ENCODE assay signal across 32 cellular contexts in genomic region chr16:9014389-9014788, GRCh38. TPM values are rescaled to one million over a fixed set of nuclear protein-coding genes. Genes with fewer than 3 reads are reported as not detected.
A peak's percentile ranks its signal among the peaks of the same experiment; 100 is the strongest.
DNase-seq lines count a peak whose midpoint lies in the region; ATAC-seq, FAIRE-seq and TF ChIP-seq lines count a peak whose summit lies in the region.
"Had no signal": no experiment of that assay in that cellular context is flagged by ENCODE, and none has a peak within 500 bp of the region (broad histone marks: within the 10 kb centered on the region; RNA-seq: fewer than 3 reads in every experiment).

No MANE protein-coding gene starts in this region.

- H3K36me3 ChIP-seq in HepG2 (replicated peaks in 1 of 2; ENCODE audit: control insufficient read depth in 1 of 2, insufficient read depth in 2 of 2, low read length in 2 of 2) (no peaks in the 10 kb centered on the region), right lobe of liver (no peaks in the 10 kb centered on the region), BLaER1 (0 out of 2 replicates have a peak, but pooled peaks cover 7% of the 10 kb centered on the region), K562 (ENCODE audit: control insufficient read depth, insufficient read depth, low read length) (no peaks in the 10 kb centered on the region), SK-N-SH (replicated peaks in 1 of 2; ENCODE audit: control insufficient read depth in 1 of 2, insufficient read depth in 2 of 2, low read length in 1 of 2) (no peaks in the 10 kb centered on the region)
- H3K36me3 ChIP-seq: BE2C; BLaER1 treated with 17β-estradiol and CSF1 and Interleukin-3, amounts not matched to agents 10 nM and 100 nM had no signal

- WGBS in HepG2 (ENCODE audit: low lambda C conversion rate), result 80% methylated on average over 1 of the region's 1 CpG
- 93% methylated on average over 1 of the region's 1 CpG for WGBS in right lobe of liver (ENCODE audit: insufficient coverage, low coverage, low lambda C conversion rate, missing lambda C conversion rate)
- WGBS in K562 (ENCODE audit: insufficient coverage, low coverage, missing lambda C conversion rate), result 16% methylated on average over 1 of the region's 1 CpG
- 76% methylated on average over 1 of the region's 1 CpG for WGBS in SK-N-SH (ENCODE audit: low lambda C conversion rate)

- H3K9me2 ChIP-seq in SK-N-SH, result no peaks in the 10 kb centered on the region

- H3K9me3 ChIP-seq in HepG2 (ENCODE audit: low read length) (peaks cover 12% of the 10 kb centered on the region), right lobe of liver (no peaks in the 10 kb centered on the region), BLaER1 (peaks cover 31% of the 10 kb centered on the region), K562 (replicated peaks; ENCODE audit: control insufficient read depth, insufficient read depth, low read depth, low read length) (peaks cover 8% of the 10 kb centered on the region), SK-N-SH (peaks cover 3% of the 10 kb centered on the region; the same call in 1 of the 2 replicates)
- H3K9me3 ChIP-seq: BE2C, Caco-2 had no signal

- H3K4me2 ChIP-seq in HepG2 (ENCODE audit: low read depth, low read length) (no peak overlapping the region), BLaER1 (no peak overlapping the region), K562 (ENCODE audit: insufficient read depth, low read length) (no peak overlapping the region), SK-N-SH (no peak overlapping the region)
- H3K4me2 ChIP-seq: A549; BLaER1 treated with 17β-estradiol and CSF1 and Interleukin-3, amounts not matched to agents 10 nM and 100 nM had no signal

- intact Hi-C loops in HepG2 (cut with micrococcal nuclease; ENCODE audit: unreplicated experiment), result no loop called here
- intact Hi-C loops in right lobe of liver (cut with DNase I), result no loop called here
- intact Hi-C loops in K562 (cut with micrococcal nuclease), result no loop called here

- DNase-seq in HepG2 (ENCODE audit: low spot score), result no peak
- DNase-seq in right lobe of liver, result no peak
- no peak for DNase-seq in K562 (ENCODE audit: extremely low read depth in 1 of 4, low spot score in 3 of 4)
- no peak for DNase-seq in putamen (ENCODE audit: low spot score)
- DNase-seq in SK-N-SH, result no peak
- DNase-seq: 8988T; ACHN; AML-193; BE2C; C1 segment of cervical spinal cord; Caco-2; Calu3; CD4-positive, alpha-beta memory T cell; CD4-positive, alpha-beta T cell; CD4-positive, CD25-positive, alpha-beta regulatory T cell; CD8-positive, alpha-beta memory T cell; CD8-positive, alpha-beta T cell; COR-L47; DMS 273 treated with DMSO at 0.1 percent for 48 hours; DMS153; DMS53; DMS79; DMS79 treated with DMSO at 0.1 percent for 48 hours; DND-41; EL had no signal

- FAIRE-seq in HepG2 (lab: Jason Lieb, UNC) (no peak), K562 (lab: Jason Lieb, UNC) (no peak)
- FAIRE-seq: A204.1, A549, D721Med had no signal

- H4K20me1 ChIP-seq in HepG2 (ENCODE audit: insufficient read depth, low read length), result no peaks in the 10 kb centered on the region
- H4K20me1 ChIP-seq in BLaER1, result no peaks in the 10 kb centered on the region
- no peaks in the 10 kb centered on the region for H4K20me1 ChIP-seq in K562 (replicated peaks; ENCODE audit: control insufficient read depth, insufficient read depth, low read length)
- H4K20me1 ChIP-seq in SK-N-SH (ENCODE audit: insufficient read depth), result no peaks in the 10 kb centered on the region
- H4K20me1 ChIP-seq: BLaER1 treated with 17β-estradiol and CSF1 and Interleukin-3, amounts not matched to agents 10 nM and 100 nM had no signal

- in situ Hi-C loops in HepG2 (cut with HindIII; ENCODE audit: extremely low pct_ligation_motif_present, low pct_unique_long_range_greater_than_20kb) (no loop called here), K562 (cut with MboI) (loop anchor here (10.0 kb wide), 1 partner anchor 350 kb away; no protein-coding TSS in a partner anchor)

- H2AFZ ChIP-seq in HepG2 (ENCODE audit: low read length) (no peak overlapping the region), K562 (ENCODE audit: low read depth, low read length) (no peak overlapping the region), SK-N-SH (ENCODE audit: low read depth) (no peak overlapping the region)

- H3K4me3 ChIP-seq in HepG2 (replicated peaks in 1 of 3; ENCODE audit: insufficient read depth in 1 of 3, low read depth in 2 of 3, low read length in 3 of 3) (no peak overlapping the region), right lobe of liver (no peak overlapping the region), BLaER1 (peak overlapping the region; percentile 1; the same call in 1 of the 2 replicates), K562 (no peak overlapping the region), SK-N-SH (ENCODE audit: low read depth in 2 of 2, low read length in 1 of 2) (no peak overlapping the region)
- H3K4me3 ChIP-seq: A549 had no signal

- POLR2A ChIA-PET in HepG2 (lab: Yijun Ruan, JAX) (no interaction called here), K562 (lab: Yijun Ruan, JAX) (interaction anchor here (0.7 to 1.1 kb wide), 2 partner anchors 12 to 88 kb away, joined by 3 to 4 read pairs; no protein-coding TSS in a partner anchor), SK-N-SH (lab: Yijun Ruan, JAX) (no interaction called here)

- H3K27me3 ChIP-seq in HepG2 (ENCODE audit: control insufficient read depth in 1 of 2, insufficient read depth in 2 of 2, low read length in 2 of 2) (peaks cover 0 to 7% of the 10 kb centered on the region in 2 experiments; a peak in 3 of 5 replicates), right lobe of liver (no peaks in the 10 kb centered on the region), BLaER1 (no peaks in the 10 kb centered on the region), K562 (ENCODE audit: control insufficient read depth in 2 of 2, insufficient read depth in 2 of 2, low read length in 2 of 2) (peaks cover 3 to 22% of the 10 kb centered on the region in 2 experiments; a peak in 4 of 5 replicates), SK-N-SH (ENCODE audit: insufficient read depth) (no peaks in the 10 kb centered on the region)
- H3K27me3 ChIP-seq: BE2C; BLaER1 treated with 17β-estradiol and CSF1 and Interleukin-3, amounts not matched to agents 10 nM and 100 nM had no signal

- no peaks in the 10 kb centered on the region for H3F3A ChIP-seq in SK-N-SH (replicated peaks; ENCODE audit: insufficient read depth)

- no peaks in the 10 kb centered on the region for H3K79me2 ChIP-seq in HepG2 (ENCODE audit: insufficient read depth, low read length)
- no peaks in the 10 kb centered on the region for H3K79me2 ChIP-seq in K562 (ENCODE audit: control insufficient read depth, insufficient read depth, low read length)
- H3K79me2 ChIP-seq in SK-N-SH (ENCODE audit: insufficient read depth), result no peaks in the 10 kb centered on the region

- BruUV-seq in HepG2 (replicated peaks; lab: Mats Ljungman, UMichigan), result no TSS peak
- BruUV-seq in K562 (replicated peaks; lab: Mats Ljungman, UMichigan), result no TSS peak

- H3K9me1 ChIP-seq in K562 (ENCODE audit: control insufficient read depth, insufficient read depth, low read length), result no peaks in the 10 kb centered on the region

- TF ChIP-seq RAD21 in HepG2 (CRISPR knock-in tag; IDR thresholded peaks at IDR 0.05) (no peak), K562 (CRISPR knock-in tag; conservative IDR thresholded peaks at IDR 0.05 in 1 of 2, IDR thresholded peaks at IDR 0.05 in 1 of 2) (no peak), SK-N-SH (IDR thresholded peaks at IDR 0.05; ENCODE audit: low read length) (no peak)

- TF ChIP-seq POLR2A in HepG2 (IDR thresholded peaks at IDR 0.05; ENCODE audit: insufficient read depth in 1 of 2, low read depth in 2 of 2, low read length in 2 of 2) (no peak), right lobe of liver (IDR thresholded peaks at IDR 0.05) (no peak), K562 (conservative IDR thresholded peaks at IDR 0.05) (no peak)

- H3K9ac ChIP-seq in HepG2 (ENCODE audit: insufficient read depth, low read depth, low read length), result no peak overlapping the region
- H3K9ac ChIP-seq in BLaER1, result no peak overlapping the region
- H3K9ac ChIP-seq in K562 (ENCODE audit: insufficient read depth in 1 of 2, low read depth in 2 of 2, low read length in 2 of 2), result no peak overlapping the region
- no peak overlapping the region for H3K9ac ChIP-seq in SK-N-SH
- H3K9ac ChIP-seq: BLaER1 treated with 17β-estradiol and CSF1 and Interleukin-3, amounts not matched to agents 10 nM and 100 nM had no signal

- CTCF ChIA-PET in HepG2 (lab: Yijun Ruan, JAX; ENCODE audit: low intra/inter-chr PET ratio, low total read pairs), result no interaction called here
- CTCF ChIA-PET in K562 (lab: Yijun Ruan, JAX; ENCODE audit: low intra/inter-chr PET ratio), result no interaction called here
- CTCF ChIA-PET in SK-N-SH (lab: Yijun Ruan, JAX), result interaction anchor here (1.4 kb wide), 1 partner anchor 106 kb away, joined by 3 read pairs; no protein-coding TSS in a partner anchor

- TF ChIP-seq CTCF in HepG2 (CRISPR knock-in tag; IDR thresholded peaks at IDR 0.05) (no peak), right lobe of liver (IDR thresholded peaks at IDR 0.05) (no peak), K562 (IDR thresholded peaks at IDR 0.05 in 2 of 3, conservative IDR thresholded peaks at IDR 0.05 in 1 of 3; ENCODE audit: insufficient read depth in 2 of 3, low read depth in 1 of 3, low read length in 3 of 3) (no peak), SK-N-SH (IDR thresholded peaks at IDR 0.05) (no peak)

- H3K27ac ChIP-seq in HepG2 (ENCODE audit: extremely low read length, insufficient read depth, low read length) (no peak overlapping the region), right lobe of liver (no peak overlapping the region), BLaER1 (no peak overlapping the region), K562 (ENCODE audit: extremely low read depth, low read depth, low read length) (no peak overlapping the region), SK-N-SH (ENCODE audit: low read depth in 2 of 2, low read length in 1 of 2) (no peak overlapping the region)
- H3K27ac ChIP-seq: 22Rv1; A549; BLaER1 treated with 17β-estradiol and CSF1 and Interleukin-3, amounts not matched to agents 10 nM and 100 nM; C4-2B had no signal

- ATAC-seq in HepG2 (no peak), right lobe of liver (no peak), K562 (no peak)
- ATAC-seq: A549; CD8-positive, alpha-beta T cell had no signal

- peaks cover 38% of the 10 kb centered on the region for H3K4me1 ChIP-seq in HepG2 (ENCODE audit: insufficient read depth, low read length)
- H3K4me1 ChIP-seq in right lobe of liver, result peaks cover 0 to 3% (median 0%) of the 10 kb centered on the region in 4 donors
- H3K4me1 ChIP-seq in BLaER1, result peaks cover 2% of the 10 kb centered on the region
- peaks cover 0 to 4% of the 10 kb centered on the region in 2 experiments; a peak in 2 of 5 replicates for H3K4me1 ChIP-seq in K562 (replicated peaks in 1 of 2; ENCODE audit: control insufficient read depth in 2 of 2, insufficient read depth in 2 of 2, low read length in 2 of 2)
- no peaks in the 10 kb centered on the region for H3K4me1 ChIP-seq in SK-N-SH (ENCODE audit: control insufficient read depth in 1 of 2, insufficient read depth in 2 of 2, low read depth in 1 of 2, low read length in 1 of 2)
- H3K4me1 ChIP-seq: A549, BE2C, Caco-2 had no signal

- no peak for TF ChIP-seq EP300 in HepG2 (IDR thresholded peaks at IDR 0.05; ENCODE audit: low read depth in 2 of 2, low read length in 2 of 2)
- no peak for TF ChIP-seq EP300 in HepG2 (CRISPR knock-in tag; IDR thresholded peaks at IDR 0.05; ENCODE audit: borderline replicate concordance)
- TF ChIP-seq EP300 in K562 (IDR thresholded peaks at IDR 0.05; ENCODE audit: low read length), result no peak
- TF ChIP-seq EP300 in SK-N-SH (IDR thresholded peaks at IDR 0.05; ENCODE audit: borderline replicate concordance in 1 of 2, low read depth in 1 of 2, low read length in 1 of 2), result no peak

RNA-seq across cellular contexts. Expression of gene USP7, which starts 50.7 kb away (rescaled TPM):
- total RNA-seq in HepG2 (2016; rRNA removed; fragmentation: Illumina TruSeq; extraction: Trizol), result 173 and 177 TPM in 2 replicates
- 42.2 and 47.1 TPM in 2 replicates for total RNA-seq in HepG2 (2016; cell fraction: cytosol; rRNA removed; fragmentation: Illumina TruSeq; extraction: Trizol; ENCODE audit: low read depth)
- total RNA-seq in HepG2 (2016; cell fraction: insoluble cytoplasmic fraction; rRNA removed; fragmentation: Illumina TruSeq; extraction: Trizol), result 166 and 185 TPM in 2 replicates
- 53.5 and 58.7 TPM in 2 replicates for total RNA-seq in HepG2 (2016; cell fraction: membrane; rRNA removed; fragmentation: Illumina TruSeq; extraction: Trizol)
- 231 and 239 TPM in 2 replicates for total RNA-seq in HepG2 (2016; cell fraction: nucleus; rRNA removed; fragmentation: Illumina TruSeq; extraction: Trizol)
- polyA plus RNA-seq in HepG2 (2011; rRNA removed), result 52.5 and 58.4 TPM in 2 replicates
- polyA plus RNA-seq in HepG2 (2011; cell fraction: cytosol; rRNA removed), result 16.6 and 26.6 TPM in 2 replicates
- polyA plus RNA-seq in HepG2 (2011; cell fraction: nucleus; rRNA removed), result 77.7 and 102 TPM in 2 replicates
- 151 and 152 TPM in 2 replicates for polyA plus RNA-seq in HepG2 (2012)
- 5.3 and 6.8 TPM in 2 replicates for polyA plus RNA-seq in HepG2 (2016; cell fraction: cytosol; fragmentation: Illumina TruSeq; extraction: Trizol; ENCODE audit: low read depth)
- polyA plus RNA-seq in HepG2 (2016; cell fraction: insoluble cytoplasmic fraction; fragmentation: Illumina TruSeq; extraction: Trizol; ENCODE audit: low read depth), result 200 and 216 TPM in 2 replicates
- 18.6 and 26.0 TPM in 2 replicates for polyA plus RNA-seq in HepG2 (2016; cell fraction: membrane; fragmentation: Illumina TruSeq; extraction: Trizol; ENCODE audit: low read depth)
- polyA plus RNA-seq in HepG2 (2016; cell fraction: nucleus; fragmentation: Illumina TruSeq; extraction: Trizol; ENCODE audit: insufficient read depth, low read depth), result 243 and 249 TPM in 2 replicates
- polyA minus RNA-seq in HepG2 (2011; rRNA and poly(A)+ RNA removed; ENCODE audit: low replicate concordance), result 135 and 250 TPM in 2 replicates
- polyA minus RNA-seq in HepG2 (2011; cell fraction: cytosol; rRNA and poly(A)+ RNA removed), result 49.2 and 87.1 TPM in 2 replicates
- polyA minus RNA-seq in HepG2 (2011; cell fraction: nucleus; rRNA and poly(A)+ RNA removed), result 329 and 403 TPM in 2 replicates
- 10 to 100 TPM; 46.8 to 55.8 (median 49.1) TPM for total RNA-seq in right lobe of liver
- total RNA-seq in K562 (2011; cell fraction: chromatin; rRNA removed; ENCODE audit: low replicate concordance), result 244 and 295 TPM in 2 replicates
- 93.6 and 101 TPM in 2 replicates for total RNA-seq in K562 (2011; cell fraction: nucleolus; rRNA removed)
- 137 and 186 TPM in 2 replicates for total RNA-seq in K562 (2011; cell fraction: nucleoplasm; rRNA removed)
- 57.9 and 62.9 TPM in 2 replicates for total RNA-seq in K562 (2014; rRNA removed)
- total RNA-seq in K562 (2014; rRNA removed; fragmentation: Illumina TruSeq; extraction: Trizol), result 57.2 and 70.7 TPM in 2 replicates
- total RNA-seq in K562 (2015; rRNA removed; fragmentation: Illumina TruSeq; extraction: Trizol), result 57.2 and 59.0 TPM in 2 replicates
- total RNA-seq in K562 (2021), result 122 and 145 TPM in 2 replicates
- 41.3 and 61.6 TPM in 2 replicates for polyA plus RNA-seq in K562 (2011; rRNA removed)
- polyA plus RNA-seq in K562 (2011; cell fraction: cytosol; rRNA removed), result 7.9 and 16.6 TPM in 2 replicates
- 99.3 and 104 TPM in 2 replicates for polyA plus RNA-seq in K562 (2011; cell fraction: nucleus; rRNA removed)
- polyA plus RNA-seq in K562 (2012), result 52.2 and 73.8 TPM in 2 replicates
- 99.4 and 105 TPM in 2 replicates for polyA plus RNA-seq in K562 (2014; fragmentation: Illumina TruSeq; extraction: Trizol)
- polyA plus RNA-seq in K562 (2014; fragmentation: Nextera tagmentation; extraction: Ambion mirVana), result 10 to 100 TPM; 17.1 to 27.2 TPM
- 59.8 and 67.5 TPM in 2 replicates for polyA plus RNA-seq in K562 (2014; rRNA removed)
- polyA minus RNA-seq in K562 (2011; rRNA and poly(A)+ RNA removed), result 81.7 and 93.4 TPM in 2 replicates
- 52.1 and 68.3 TPM in 2 replicates for polyA minus RNA-seq in K562 (2011; cell fraction: cytosol; rRNA and poly(A)+ RNA removed)
- polyA minus RNA-seq in K562 (2011; cell fraction: nucleus; rRNA and poly(A)+ RNA removed), result 61.3 and 130 TPM in 2 replicates
- 8.4 and 8.6 TPM in 2 replicates for polyA plus RNA-seq in SK-N-SH (2012; rRNA removed)
- 11.0 and 13.7 TPM in 2 replicates for polyA plus RNA-seq in SK-N-SH (2012; cell fraction: cytosol; rRNA removed)
- polyA plus RNA-seq in SK-N-SH (2012; cell fraction: nucleus; rRNA removed), result 24.5 and 33.7 TPM in 2 replicates

Comparison
In these comparisons a context has a peak if more than half of its experiments do, and no peak if none do; other contexts are left out.
1. Of the 241 proteins assayed by ChIP-seq in both HepG2 and K562: peak only in HepG2: none; only in K562: none; in both: ZFP1; in neither: 240.